In genomic region chr2:98346259-98347236, GRCh38 we compare ENCODE assay signal across 2 cellular contexts.
TF ChIP-seq lines count a peak whose summit lies in the region.

Gene CNGA3, plus strand, starts transcription at chr2:98346456. Its CDS starts 23,520 bp downstream, at chr2:98369976.

TF ChIP-seq in GM12878, 131 proteins besides CTCF, POLR2A, EP300 and RAD21:
- TF ChIP-seq BACH1 (IDR thresholded peaks at IDR 0.05; ENCODE audit: borderline replicate concordance) (no peak), BCL3 (IDR thresholded peaks at IDR 0.05; ENCODE audit: borderline replicate concordance, insufficient read depth, low read depth, low read length, poor library complexity, severe bottlenecking) (no peak), REST (IDR thresholded peaks at IDR 0.05; ENCODE audit: low read depth, low read length) (peak; percentile 78), FOXK2 (IDR thresholded peaks at IDR 0.05) (no peak), PML (IDR thresholded peaks at IDR 0.05; ENCODE audit: low read length) (no peak), ATF7 (IDR thresholded peaks at IDR 0.05; ENCODE audit: low read depth) (no peak), NKRF (conservative IDR thresholded peaks at IDR 0.05) (no peak)

TF ChIP-seq in HepG2, 621 proteins besides CTCF, POLR2A, EP300 and RAD21:
- 0 out of 2 replicates have a peak, but pooled peaks have one; percentile 27 for TF ChIP-seq MYC (CRISPR knock-in tag; IDR thresholded peaks at IDR 0.05; ENCODE audit: borderline replicate concordance)
- TF ChIP-seq ZNF768 (CRISPR knock-in tag; IDR thresholded peaks at IDR 0.05) = 0 out of 2 replicates have a peak, but pooled peaks have one; percentile 27
- TF ChIP-seq MEIS2 (CRISPR knock-in tag; IDR thresholded peaks at IDR 0.05) = peak; percentile 38; the same call in 1 of the 2 replicates
- TF ChIP-seq CENPX (CRISPR knock-in tag; IDR thresholded peaks at IDR 0.05) = no peak
- peak; percentile 52; the same call in 1 of the 2 replicates for TF ChIP-seq NKX3-1 (CRISPR knock-in tag; IDR thresholded peaks at IDR 0.05)
- 0 out of 2 replicates have a peak, but pooled peaks have one; percentile 27 for TF ChIP-seq ZNF589 (CRISPR knock-in tag; conservative IDR thresholded peaks at IDR 0.05)
- TF ChIP-seq HNRNPLL (IDR thresholded peaks at IDR 0.05; ENCODE audit: low read depth, low read length, poor library complexity, severe bottlenecking) = peak; percentile 24
- 0 out of 2 replicates have a peak, but pooled peaks have one; percentile 20 for TF ChIP-seq TEAD2 (CRISPR knock-in tag; IDR thresholded peaks at IDR 0.05)
- TF ChIP-seq KLF11 (CRISPR knock-in tag; IDR thresholded peaks at IDR 0.05) = no peak
- TF ChIP-seq REST (IDR thresholded peaks at IDR 0.05; ENCODE audit: borderline replicate concordance in 1 of 2, low read depth in 1 of 2, low read length in 2 of 2) = peak; percentile 77 to 94
- peak; percentile 71; the same call in 1 of the 2 replicates for TF ChIP-seq EHMT2 (IDR thresholded peaks at IDR 0.05; ENCODE audit: borderline replicate concordance, low read depth, low read length)
- TF ChIP-seq MIER2 (CRISPR knock-in tag; IDR thresholded peaks at IDR 0.05) = peak; percentile 93
- TF ChIP-seq ZNF18 (CRISPR knock-in tag; IDR thresholded peaks at IDR 0.05; ENCODE audit: insufficient replicate concordance) = no peak
- 0 out of 2 replicates have a peak, but pooled peaks have one; percentile 32 for TF ChIP-seq ETV6 (CRISPR knock-in tag; conservative IDR thresholded peaks at IDR 0.05)
- no peak for TF ChIP-seq CREB1 (IDR thresholded peaks at IDR 0.05)
- TF ChIP-seq CREB1 (CRISPR knock-in tag; IDR thresholded peaks at IDR 0.05) = no peak
- no peak for TF ChIP-seq JUNB (CRISPR knock-in tag; IDR thresholded peaks at IDR 0.05; ENCODE audit: borderline replicate concordance)
- TF ChIP-seq ZNF263 (CRISPR knock-in tag; IDR thresholded peaks at IDR 0.05) = 0 out of 2 replicates have a peak, but pooled peaks have one; percentile 36
- TF ChIP-seq PATZ1 (CRISPR knock-in tag; IDR thresholded peaks at IDR 0.05) = peak; percentile 75; the same call in 1 of the 2 replicates
- TF ChIP-seq HOXD1 (CRISPR knock-in tag; IDR thresholded peaks at IDR 0.05) = 0 out of 2 replicates have a peak, but pooled peaks have one; percentile 27
